Comparison of ENCODE assay signal across 19 cellular contexts in the genomic region with DNA sequence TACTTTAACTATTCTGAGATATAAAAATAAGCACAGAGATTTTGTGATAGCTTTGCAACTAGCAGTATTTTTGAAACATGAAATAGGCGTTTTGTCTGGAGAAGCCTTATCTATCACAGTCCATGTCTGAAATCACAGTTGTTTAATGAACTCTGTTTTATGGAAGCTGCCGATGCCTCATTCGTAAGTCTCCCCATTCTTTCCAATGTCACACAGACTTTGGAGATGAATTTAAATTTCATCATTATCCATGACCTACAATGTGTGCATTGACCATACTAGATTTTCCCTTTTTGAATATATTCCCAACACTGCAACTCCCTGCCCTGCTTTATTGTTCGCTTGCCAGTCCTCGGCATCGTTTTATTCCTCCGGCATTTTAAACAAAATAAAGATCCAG.
DNase-seq lines count a peak whose midpoint lies in the region; ATAC-seq, FAIRE-seq and TF ChIP-seq lines count a peak whose summit lies in the region.
"Had no signal": no experiment of that assay in that cellular context is flagged by ENCODE, and none has a peak within 500 bp of the region (broad histone marks: within the 10 kb centered on the region; RNA-seq: fewer than 3 reads in every experiment).

No MANE protein-coding gene starts in this region.

- H3K36me3 ChIP-seq in astrocyte (ENCODE audit: insufficient read depth, low read length) (no peaks in the 10 kb centered on the region), transverse colon (no peaks in the 10 kb centered on the region), endodermal cell (ENCODE audit: control insufficient read depth, insufficient read depth, low read length) (no peaks in the 10 kb centered on the region)
- H3K36me3 ChIP-seq: HAP-1 had no signal

- in situ Hi-C loops in transverse colon (cut with MboI; ENCODE audit: low pct_ligation_motif_present in 1 of 4, low pct_unique_long_range_greater_than_20kb in 1 of 4, low sequenced_read_pairs in 3 of 4): no loop called here

- H3K4me1 ChIP-seq in astrocyte (ENCODE audit: insufficient read depth, low read length) (no peaks in the 10 kb centered on the region), transverse colon (no peaks in the 10 kb centered on the region), endodermal cell (ENCODE audit: control insufficient read depth, insufficient read depth, low read length) (no peaks in the 10 kb centered on the region)

- no peak for FAIRE-seq in astrocyte (lab: Jason Lieb, UNC)
- FAIRE-seq: A204.1, H1, K562 had no signal

- H3K4me2 ChIP-seq in astrocyte (ENCODE audit: low read length): peak overlapping the region; percentile 77

- intact Hi-C loops in transverse colon (cut with DNase I; ENCODE audit: low total_unique reads): no loop called here

- H3K27me3 Mint-ChIP-seq in astrocyte (ENCODE audit: low read depth, unreplicated experiment): no peaks in the 10 kb centered on the region
- no peaks in the 10 kb centered on the region for H3K27me3 Mint-ChIP-seq in endodermal cell (ENCODE audit: insufficient read depth)

- no peaks in the 10 kb centered on the region for H3K27me3 ChIP-seq in astrocyte (ENCODE audit: insufficient read depth, low read length)
- no peaks in the 10 kb centered on the region for H3K27me3 ChIP-seq in layer of hippocampus (ENCODE audit: control insufficient read depth, insufficient read depth, low read length)
- no peaks in the 10 kb centered on the region for H3K27me3 ChIP-seq in transverse colon
- no peaks in the 10 kb centered on the region for H3K27me3 ChIP-seq in endodermal cell (ENCODE audit: control insufficient read depth, insufficient read depth, low read length, poor library complexity, severe bottlenecking)

- no peak for TF ChIP-seq EP300 in transverse colon (IDR thresholded peaks at IDR 0.05; ENCODE audit: low read depth)

- peak overlapping the region; percentile 61 for H2AFZ ChIP-seq in astrocyte (ENCODE audit: low read depth, low read length)

- H3K4me1 Mint-ChIP-seq in astrocyte (ENCODE audit: low read depth, unreplicated experiment) (peaks cover 4% of the 10 kb centered on the region), endodermal cell (no peaks in the 10 kb centered on the region)
- H3K4me1 Mint-ChIP-seq: CD4-positive, alpha-beta memory T cell had no signal

- WGBS in transverse colon (ENCODE audit: low coverage in 1 of 2), 2 donors: 79 to 85% methylated on average over 3 to 7 of the region's 7 CpGs
- 95 to 96% methylated on average over 7 of the region's 7 CpGs for WGBS in endodermal cell (ENCODE audit: insufficient coverage in 1 of 2, insufficient read length in 1 of 2), 2 experiments

- TF ChIP-seq POLR2A in transverse colon (IDR thresholded peaks at IDR 0.05): no peak

- H3K27ac ChIP-seq in astrocyte (ENCODE audit: low read depth, low read length) (no peak overlapping the region), cingulate gyrus (ENCODE audit: low read depth, low read length) (peak overlapping the region; percentile 34), layer of hippocampus (ENCODE audit: low read depth, low read length) (peak overlapping the region; percentile 71), temporal lobe (ENCODE audit: low read depth, low read length) (peak overlapping the region; percentile 75), transverse colon (no peak overlapping the region), endodermal cell (ENCODE audit: low read depth, low read length) (no peak overlapping the region)
- H3K27ac ChIP-seq: C4-2B, HL-60 had no signal

- no peaks in the 10 kb centered on the region for H3K79me2 ChIP-seq in astrocyte (ENCODE audit: insufficient read depth, low read length)

- H3K9ac ChIP-seq in astrocyte (ENCODE audit: low read length): peak overlapping the region; percentile 12
- no peak overlapping the region for H3K9ac ChIP-seq in endodermal cell (ENCODE audit: extremely low read depth, low read length, poor library complexity, severe bottlenecking)

- no peaks in the 10 kb centered on the region for H4K20me1 ChIP-seq in astrocyte (ENCODE audit: insufficient read depth, low read length)

- H3K27ac Mint-ChIP-seq in astrocyte (ENCODE audit: unreplicated experiment) (no peak overlapping the region), endodermal cell (no peak overlapping the region)
- H3K27ac Mint-ChIP-seq: CD4-positive, alpha-beta memory T cell had no signal

- no peak for TF ChIP-seq CTCF in astrocyte (IDR thresholded peaks at IDR 0.05; ENCODE audit: insufficient read depth, low read depth, low read length)
- TF ChIP-seq CTCF in transverse colon (IDR thresholded peaks at IDR 0.05): no peak
- no peak for TF ChIP-seq CTCF in endodermal cell (conservative IDR thresholded peaks at IDR 0.05)

- no peak overlapping the region for H3K4me3 Mint-ChIP-seq in astrocyte (ENCODE audit: unreplicated experiment)
- no peak overlapping the region for H3K4me3 Mint-ChIP-seq in endodermal cell
- H3K4me3 Mint-ChIP-seq: CD4-positive, alpha-beta memory T cell had no signal

- H3K9me3 ChIP-seq in astrocyte (ENCODE audit: insufficient read depth, low read depth, low read length) (no peaks in the 10 kb centered on the region), transverse colon (no peaks in the 10 kb centered on the region), endodermal cell (ENCODE audit: control insufficient read depth, low read length) (no peaks in the 10 kb centered on the region)
- H3K9me3 ChIP-seq: HAP-1 had no signal

- no peak overlapping the region for H3K4me3 ChIP-seq in astrocyte (ENCODE audit: insufficient read depth, low read depth, low read length)
- H3K4me3 ChIP-seq in transverse colon: no peak overlapping the region
- H3K4me3 ChIP-seq in endodermal cell (ENCODE audit: low read length): no peak overlapping the region
- H3K4me3 ChIP-seq: HAP-1, K562 had no signal

- H3K36me3 Mint-ChIP-seq in astrocyte (ENCODE audit: low read depth, unreplicated experiment) (no peaks in the 10 kb centered on the region), endodermal cell (ENCODE audit: low read depth) (no peaks in the 10 kb centered on the region)
- H3K36me3 Mint-ChIP-seq: CD4-positive, alpha-beta memory T cell had no signal

- H3K9me3 Mint-ChIP-seq in astrocyte (ENCODE audit: unreplicated experiment): peaks cover 9% of the 10 kb centered on the region
- H3K9me3 Mint-ChIP-seq in endodermal cell: no peaks in the 10 kb centered on the region

- ATAC-seq in left lobe of liver: no peak
- ATAC-seq: K562 had no signal

- DNase-seq in astrocyte (ENCODE audit: low read depth): no peak
- no peak for DNase-seq in transverse colon
- no peak for DNase-seq in left lobe of liver (ENCODE audit: low spot score)
- no peak for DNase-seq in endodermal cell
- no peak for DNase-seq in effector CD8-positive, alpha-beta T cell (lab: John Stamatoyannopoulos, UW)
- DNase-seq: ACHN; CD4-positive, alpha-beta memory T cell; DMS79 treated with DMSO at 0.1 percent for 48 hours; GF-D8; IMR-90 had no signal

Comparison
In these comparisons a context has a peak if more than half of its experiments do, and no peak if none do; other contexts are left out.
1. H3K27ac ChIP-seq: peak in cingulate gyrus (single experiment), layer of hippocampus (single experiment) and temporal lobe (single experiment); none in astrocyte (single experiment), transverse colon (0 of 4) and endodermal cell (single experiment).